1 cellular context compared by ENCODE assay signal in the genomic region with DNA sequence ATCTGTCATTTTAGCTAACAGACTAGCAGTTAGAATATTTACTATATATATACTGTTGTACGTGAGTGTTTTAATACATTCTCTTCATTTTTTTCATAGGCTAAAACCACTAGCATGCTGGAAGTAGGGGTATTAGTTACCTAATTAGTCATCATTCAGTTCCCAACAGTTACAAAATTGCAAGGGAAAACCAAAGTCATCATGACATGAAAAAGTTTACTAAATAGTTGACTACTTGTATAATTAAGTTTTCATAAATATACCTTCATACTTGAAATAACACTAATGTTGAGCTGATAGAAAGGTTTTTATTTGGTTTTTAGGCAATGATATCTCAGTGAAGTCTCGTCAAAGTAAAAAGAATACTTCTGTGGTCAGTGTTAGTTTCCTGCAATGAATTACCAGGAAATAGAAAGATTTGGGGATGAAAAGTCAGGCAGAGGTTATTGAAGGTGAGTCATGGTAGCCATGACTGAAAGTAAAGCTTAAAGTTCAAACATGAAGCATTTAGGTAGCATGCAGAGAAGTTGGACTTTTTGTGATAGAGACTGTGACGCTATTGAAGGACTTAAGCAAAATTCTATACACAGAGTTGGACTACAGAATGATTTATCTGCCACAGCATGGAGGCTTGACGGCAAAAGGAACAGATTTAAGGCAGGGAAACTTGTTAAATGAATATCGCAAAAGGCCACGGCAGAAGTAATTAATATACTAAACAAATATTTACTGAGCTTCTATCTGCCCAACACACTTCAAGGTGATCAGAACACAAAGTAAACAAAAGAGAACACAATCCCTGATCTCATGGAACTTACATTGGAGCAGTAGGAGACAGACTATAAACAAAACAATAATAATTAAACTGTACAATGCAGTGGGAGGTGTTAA.
TF ChIP-seq lines count a peak whose summit lies in the region.

No MANE protein-coding gene starts in this region.

TF ChIP-seq in IMR-90, 13 proteins besides CTCF, POLR2A, EP300 and RAD21 (continued from another document):
- no peak for TF ChIP-seq USF2 (IDR thresholded peaks at IDR 0.05; ENCODE audit: low read depth, low read length)
- TF ChIP-seq MXI1 (IDR thresholded peaks at IDR 0.05; ENCODE audit: borderline replicate concordance, low read depth, low read length), result no peak
TF ChIP-seq in IMR-90: peak in this region for 0.
